Comparison of ENCODE assay signal across 9 cellular contexts in the genomic region with DNA sequence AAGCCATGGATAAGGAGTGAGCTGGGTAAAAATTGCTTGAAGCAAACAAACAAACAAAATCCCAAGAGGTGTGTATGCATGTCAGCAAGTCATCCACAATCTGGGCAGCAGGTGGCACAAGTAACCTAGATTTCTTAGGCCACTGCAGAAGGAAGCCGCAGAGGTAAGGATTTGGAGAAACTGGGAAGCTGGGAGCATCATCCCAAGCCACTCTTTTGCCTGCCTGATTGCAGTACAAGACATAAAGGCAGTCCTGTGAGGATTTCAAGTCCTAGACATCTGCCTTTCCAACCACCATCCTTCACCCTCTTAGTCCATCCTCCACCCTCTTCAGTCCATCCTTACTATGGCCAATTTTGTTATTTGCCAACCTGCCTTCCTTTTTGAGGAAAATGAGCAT.
DNase-seq lines count a peak whose midpoint lies in the region; ATAC-seq, FAIRE-seq and TF ChIP-seq lines count a peak whose summit lies in the region.
"Had no signal": no experiment of that assay in that cellular context is flagged by ENCODE, and none has a peak within 500 bp of the region (broad histone marks: within the 10 kb centered on the region; RNA-seq: fewer than 3 reads in every experiment).

No MANE protein-coding gene starts in this region.

- H3K27me3 Mint-ChIP-seq in MCF 10A (ENCODE audit: insufficient read depth, unreplicated experiment), result no peaks in the 10 kb centered on the region
- H3K27me3 Mint-ChIP-seq in activated T-helper 2 cell treated with anti-CD3 and anti-CD28 coated beads, Interferon-gamma antibody, Interleukin-2, Interleukin-4, amounts not matched to agents 10 μg/mL and 5 μg/mL and 100 μg/mL, durations not matched to agents 14 hours and 24 hours and 36 hours (ENCODE audit: low read depth), result peaks cover 11% of the 10 kb centered on the region
- H3K27me3 Mint-ChIP-seq: T-cell had no signal

- peak; percentile 11 for FAIRE-seq in D721Med (lab: Jason Lieb, UNC)

- H3K27ac Mint-ChIP-seq in MCF 10A (ENCODE audit: low read depth, unreplicated experiment), result no peak overlapping the region
- H3K27ac Mint-ChIP-seq in activated T-helper 2 cell treated with anti-CD3 and anti-CD28 coated beads, Interferon-gamma antibody, Interleukin-2, Interleukin-4, amounts not matched to agents 10 μg/mL and 5 μg/mL and 100 μg/mL, durations not matched to agents 14 hours and 24 hours and 36 hours, result no peak overlapping the region
- H3K27ac Mint-ChIP-seq: T-cell had no signal

- no peaks in the 10 kb centered on the region for H3K36me3 ChIP-seq in kidney epithelial cell (ENCODE audit: control insufficient read depth, insufficient read depth, low read length)
- no peaks in the 10 kb centered on the region for H3K36me3 ChIP-seq in tibial artery

- CTCF ChIA-PET in MCF 10A (lab: Yijun Ruan, JAX), result interaction anchor here (0.6 to 14.0 kb wide), 40 partner anchors 8 to 1834 kb away, joined by 3 to 311 read pairs (median 6); no protein-coding TSS in a partner anchor

- no peak overlapping the region for H3K4me3 Mint-ChIP-seq in MCF 10A (ENCODE audit: unreplicated experiment)
- H3K4me3 Mint-ChIP-seq in activated T-helper 2 cell treated with anti-CD3 and anti-CD28 coated beads, Interferon-gamma antibody, Interleukin-2, Interleukin-4, amounts not matched to agents 10 μg/mL and 5 μg/mL and 100 μg/mL, durations not matched to agents 14 hours and 24 hours and 36 hours (ENCODE audit: low read depth), result no peak overlapping the region
- H3K4me3 Mint-ChIP-seq: T-cell had no signal

- TF ChIP-seq CTCF in D721Med (IDR thresholded peaks at IDR 0.05; ENCODE audit: insufficient read depth, missing control alignments), result peak; percentile 89
- peak; percentile 84 for TF ChIP-seq CTCF in MCF 10A (IDR thresholded peaks at IDR 0.05; ENCODE audit: unreplicated experiment)
- TF ChIP-seq CTCF in kidney epithelial cell (IDR thresholded peaks at IDR 0.05; ENCODE audit: insufficient read depth, low read length, poor library complexity, severe bottlenecking), result peak; percentile 67
- peak; percentile 60 to 78 for TF ChIP-seq CTCF in tibial artery (IDR thresholded peaks at IDR 0.05)

- DNase-seq in D721Med (ENCODE audit: insufficient read length, low spot score) (no peak), HS-27A (ENCODE audit: low read depth) (peak; percentile 49), NCI-H774 (lab: John Stamatoyannopoulos, UW) (peak; percentile 50), MCF 10A (ENCODE audit: unreplicated experiment) (peak; percentile 81), kidney epithelial cell (ENCODE audit: low read depth) (no peak), tibial artery (peak; percentile 62 to 73)
- DNase-seq in activated T-helper 2 cell treated with anti-CD3 and anti-CD28 coated beads, Interferon-gamma antibody, Interleukin-2, Interleukin-4, amounts not matched to agents 10 μg/mL and 5 μg/mL and 100 μg/mL, durations not matched to agents 14 hours and 24 hours and 36 hours (ENCODE audit: low spot score), result no peak

- no peaks in the 10 kb centered on the region for H3K9me3 ChIP-seq in tibial artery

- H3K4me1 Mint-ChIP-seq in MCF 10A (ENCODE audit: insufficient read depth, unreplicated experiment), result peaks cover 27% of the 10 kb centered on the region
- H3K4me1 Mint-ChIP-seq in activated T-helper 2 cell treated with anti-CD3 and anti-CD28 coated beads, Interferon-gamma antibody, Interleukin-2, Interleukin-4, amounts not matched to agents 10 μg/mL and 5 μg/mL and 100 μg/mL, durations not matched to agents 14 hours and 24 hours and 36 hours (ENCODE audit: low read depth), result peaks cover 28% of the 10 kb centered on the region

- H3K27me3 ChIP-seq in kidney epithelial cell (ENCODE audit: control insufficient read depth, insufficient read depth, low read length), result no peaks in the 10 kb centered on the region
- H3K27me3 ChIP-seq in tibial artery, result no peaks in the 10 kb centered on the region

- POLR2A ChIA-PET in MCF 10A (lab: Yijun Ruan, JAX), result interaction anchor here (0.9 to 4.1 kb wide), 14 partner anchors 35 to 253 kb away, joined by 3 to 59 read pairs (median 4); partner anchors contain the start of gene BTBD10

- BruUV-seq in MCF 10A (replicated peaks; lab: Mats Ljungman, UMichigan), result no TSS peak

- no peak overlapping the region for H3K27ac ChIP-seq in tibial artery

- no peak overlapping the region for H3K4me3 ChIP-seq in kidney epithelial cell (ENCODE audit: low read depth, low read length)
- H3K4me3 ChIP-seq in tibial artery, result no peak overlapping the region

- no peak for ATAC-seq in GM18858 (IDR thresholded peaks at IDR 0.05; ENCODE audit: unreplicated experiment)
- ATAC-seq: T-cell had no signal

- H3K36me3 Mint-ChIP-seq in MCF 10A (ENCODE audit: insufficient read depth, unreplicated experiment), result no peaks in the 10 kb centered on the region
- H3K36me3 Mint-ChIP-seq in activated T-helper 2 cell treated with anti-CD3 and anti-CD28 coated beads, Interferon-gamma antibody, Interleukin-2, Interleukin-4, amounts not matched to agents 10 μg/mL and 5 μg/mL and 100 μg/mL, durations not matched to agents 14 hours and 24 hours and 36 hours (ENCODE audit: low read depth), result no peaks in the 10 kb centered on the region
- H3K36me3 Mint-ChIP-seq: T-cell had no signal

- no peaks in the 10 kb centered on the region for H3K9me3 Mint-ChIP-seq in MCF 10A (ENCODE audit: unreplicated experiment)
- no peaks in the 10 kb centered on the region for H3K9me3 Mint-ChIP-seq in activated T-helper 2 cell treated with anti-CD3 and anti-CD28 coated beads, Interferon-gamma antibody, Interleukin-2, Interleukin-4, amounts not matched to agents 10 μg/mL and 5 μg/mL and 100 μg/mL, durations not matched to agents 14 hours and 24 hours and 36 hours
- H3K9me3 Mint-ChIP-seq: T-cell had no signal

- intact Hi-C loops in MCF 10A (cut with micrococcal nuclease) (loop anchor here (1.0 to 2.0 kb wide), 5 partner anchors 29 to 174 kb away; partner anchors contain the start of gene BMAL1), tibial artery (cut with DNase I; ENCODE audit: low total_unique reads) (loop anchor here (5.0 kb wide), 1 partner anchor 132 kb away; no protein-coding TSS in a partner anchor)
- intact Hi-C loops in activated T-helper 2 cell treated with anti-CD3 and anti-CD28 coated beads, Interferon-gamma antibody, Interleukin-2, Interleukin-4, amounts not matched to agents 10 μg/mL and 5 μg/mL and 100 μg/mL, durations not matched to agents 14 hours and 24 hours and 36 hours (cut with micrococcal nuclease), result loop anchor here (1.0 to 2.0 kb wide), 2 partner anchors 28 to 134 kb away; no protein-coding TSS in a partner anchor

- peaks cover 0 to 5% (median 0%) of the 10 kb centered on the region in 4 donors for H3K4me1 ChIP-seq in tibial artery

Comparison
In these comparisons a context has a peak if more than half of its experiments do, and no peak if none do; other contexts are left out.
1. DNase-seq: peak in HS-27A (single experiment), NCI-H774 (single experiment), MCF 10A (single experiment) and tibial artery (2 of 2); none in D721Med (single experiment), kidney epithelial cell (single experiment) and activated T-helper 2 cell treated with anti-CD3 and anti-CD28 coated beads, Interferon-gamma antibody, Interleukin-2, Interleukin-4, amounts not matched to agents 10 μg/mL and 5 μg/mL and 100 μg/mL, durations not matched to agents 14 hours and 24 hours and 36 hours (single experiment).
2. Peak in every context shown above with its lines, with median percentiles within 50 percentile points of each other: CTCF ChIP-seq.